ENCODE assay signal across 8 cellular contexts in genomic region chr17:83083368-83084201, GRCh38. TPM values are rescaled to one million over a fixed set of nuclear protein-coding genes. Genes with fewer than 3 reads are reported as not detected.
A peak's percentile ranks its signal among the peaks of the same experiment; 100 is the strongest.
DNase-seq lines count a peak whose midpoint lies in the region; ATAC-seq, FAIRE-seq and TF ChIP-seq lines count a peak whose summit lies in the region.

No MANE protein-coding gene starts in this region.

- H2AK5ac ChIP-seq in H1 (ENCODE audit: low read depth, low read length): peak overlapping the region; percentile 100

- no peaks in the 10 kb centered on the region for H3K9me3 Mint-ChIP-seq in nephron progenitor cell

- peak overlapping the region; percentile 48 for H2BK15ac ChIP-seq in H1 (ENCODE audit: low read length)

- H3K79me2 ChIP-seq in H1 (ENCODE audit: control insufficient read depth in 1 of 2, insufficient read depth in 2 of 2, low read length in 2 of 2): peaks cover 0 to 29% of the 10 kb centered on the region in 2 experiments; a peak in 2 of 4 replicates

- peak overlapping the region; percentile 100 for H2BK12ac ChIP-seq in H1 (ENCODE audit: low read depth, low read length)

- H2BK5ac ChIP-seq in H1 (ENCODE audit: low read depth, low read length): peak overlapping the region; percentile 98

- no peak overlapping the region for H2BK120ac ChIP-seq in H1 (replicated peaks; ENCODE audit: low read depth, low read length)

- H3K9me3 ChIP-seq in H1 (ENCODE audit: insufficient read depth in 2 of 2, low read depth in 1 of 2, low read length in 1 of 2): no peaks in the 10 kb centered on the region
- no peaks in the 10 kb centered on the region for H3K9me3 ChIP-seq in upper lobe of right lung

- no peak for TF ChIP-seq POLR2A in H1 (IDR thresholded peaks at IDR 0.05; ENCODE audit: control extremely low read depth in 1 of 2, low read depth in 2 of 2, low read length in 2 of 2)

- H3K56ac ChIP-seq in H1 (replicated peaks; ENCODE audit: insufficient read length, low read depth, low read length): no peak overlapping the region

- H4K20me1 ChIP-seq in H1 (replicated peaks in 1 of 2; ENCODE audit: control insufficient read depth in 1 of 2, insufficient read depth in 2 of 2, low read length in 2 of 2): peaks cover 11 to 17% of the 10 kb centered on the region in 2 experiments

- H3K4me1 Mint-ChIP-seq in nephron progenitor cell: peaks cover 48% of the 10 kb centered on the region

- H3K27me3 Mint-ChIP-seq in nephron progenitor cell (ENCODE audit: low read depth, poor library complexity): peaks cover 26% of the 10 kb centered on the region

- POLR2A ChIA-PET in H1 (lab: Charles Lee; ENCODE audit: partially characterized antibody): interaction anchor here (0.6 to 2.4 kb wide), 9 partner anchors 8 to 186 kb away, joined by 3 to 7 read pairs (median 4); no protein-coding TSS in a partner anchor

- H3K4me2 ChIP-seq in H1 (ENCODE audit: insufficient read depth in 1 of 2, low read depth in 2 of 2, low read length in 2 of 2): peak overlapping the region; percentile 22 to 66; a peak in 3 of 4 replicates

- H3K36me3 Mint-ChIP-seq in nephron progenitor cell (ENCODE audit: low read depth): no peaks in the 10 kb centered on the region

- TF ChIP-seq CTCF in H1 (IDR thresholded peaks at IDR 0.05; ENCODE audit: control extremely low read depth in 1 of 3, insufficient read depth in 1 of 3, low read depth in 1 of 3, low read length in 3 of 3) (no peak), nephron progenitor cell (IDR thresholded peaks at IDR 0.05) (no peak), upper lobe of right lung (IDR thresholded peaks at IDR 0.05) (no peak)

- no peak overlapping the region for H2AFZ ChIP-seq in H1 (ENCODE audit: low read length)

- DNase-seq in HT1080 (ENCODE audit: low read depth): peak; percentile 82
- peak; percentile 37 for DNase-seq in activated CD4-positive, alpha-beta T cell treated with anti-CD3 and anti-CD28 coated beads, Interleukin-2, amount 50 U/mL, for 1 hour
- peak in 1 of 2 experiments; percentile 56 for DNase-seq in H1 (ENCODE audit: low read depth in 1 of 2, low spot score in 2 of 2)
- DNase-seq in nephron progenitor cell: no peak
- DNase-seq in upper lobe of right lung: no peak
- DNase-seq in NCI-H82 treated with DMSO at 0.1 percent for 48 hours (lab: John Stamatoyannopoulos, UW; ENCODE audit: unreplicated experiment): no peak
- DNase-seq in cerebellum (ENCODE audit: low spot score): no peak

- peak; percentile 32 for FAIRE-seq in H1 (lab: Jason Lieb, UNC)

- no peak overlapping the region; a peak in 1 of 8 replicates for H3K4me3 ChIP-seq in H1 (ENCODE audit: extremely low read depth in 1 of 4, insufficient read depth in 2 of 4, low read depth in 3 of 4, low read length in 4 of 4)
- peak overlapping the region; percentile 8 for H3K4me3 ChIP-seq in upper lobe of right lung

- H2BK20ac ChIP-seq in H1 (ENCODE audit: low read length): peak overlapping the region; percentile 99; the same call in 1 of the 2 replicates

- H3K27ac ChIP-seq in H1 (ENCODE audit: low read depth, low read length) (peak overlapping the region; percentile 60; the same call in 1 of the 2 replicates), upper lobe of right lung (peak overlapping the region; percentile 60)

- no peaks in the 10 kb centered on the region for H3K36me3 ChIP-seq in H1 (ENCODE audit: control insufficient read depth in 2 of 4, insufficient read depth in 4 of 4, low read length in 3 of 4)
- H3K36me3 ChIP-seq in upper lobe of right lung: peaks cover 24% of the 10 kb centered on the region

- peaks cover 10% of the 10 kb centered on the region; the same call in 1 of the 2 replicates for H3K79me1 ChIP-seq in H1 (ENCODE audit: low read depth, low read length)

- H3K27me3 ChIP-seq in H1 (replicated peaks in 1 of 4; ENCODE audit: control insufficient read depth in 3 of 4, extremely low read depth in 1 of 4, insufficient read depth in 3 of 4, low read length in 3 of 4): peaks cover 1 to 24% (median 16%) of the 10 kb centered on the region in 4 experiments; a peak in 6 of 7 replicates
- H3K27me3 ChIP-seq in upper lobe of right lung: no peaks in the 10 kb centered on the region

- CTCF ChIA-PET in H1 (lab: Charles Lee; ENCODE audit: partially characterized antibody): interaction anchor here (0.5 to 1.6 kb wide), 4 partner anchors 10 to 635 kb away, joined by 3 to 8 read pairs (median 3); no protein-coding TSS in a partner anchor

- no peak overlapping the region for H3K14ac ChIP-seq in H1 (ENCODE audit: insufficient read length)

- peak overlapping the region; percentile 42 for H3K27ac Mint-ChIP-seq in nephron progenitor cell

- ATAC-seq in upper lobe of right lung (no peak), GM18907 (IDR thresholded peaks at IDR 0.05; ENCODE audit: unreplicated experiment) (no peak)

- peak overlapping the region in 2 of 4 experiments; percentile 35 to 45; a peak in 4 of 7 replicates for H3K9ac ChIP-seq in H1 (replicated peaks in 1 of 4; ENCODE audit: extremely low read depth in 1 of 4, low read depth in 3 of 4, low read length in 3 of 4)

- peak overlapping the region; percentile 20 for H4K5ac ChIP-seq in H1 (ENCODE audit: insufficient read length, low read depth, low read length)

- peak overlapping the region; percentile 75 for H3K18ac ChIP-seq in H1 (ENCODE audit: extremely low read depth, low read length)

- H4K8ac ChIP-seq in H1 (ENCODE audit: extremely low read depth, insufficient read depth, low read length): peak overlapping the region; percentile 84; the same call in 1 of the 2 replicates

- intact Hi-C loops in upper lobe of right lung (cut with DNase I): no loop called here

- H3K4ac ChIP-seq in H1 (replicated peaks; ENCODE audit: insufficient read length, low read depth, low read length): peak overlapping the region; percentile 48

- H4K91ac ChIP-seq in H1 (replicated peaks; ENCODE audit: insufficient read length, low read length): peak overlapping the region; percentile 92

- peak overlapping the region; percentile 75 for H3K4me3 Mint-ChIP-seq in nephron progenitor cell

- H3K23ac ChIP-seq in H1 (ENCODE audit: insufficient read length): no peak overlapping the region

- TF ChIP-seq EP300 in H1 (IDR thresholded peaks at IDR 0.05; ENCODE audit: borderline replicate concordance in 1 of 2, low read depth in 2 of 2, low read length in 2 of 2): no peak

- WGBS in H1 (ENCODE audit: extremely low coverage in 1 of 2, insufficient coverage in 1 of 2, insufficient read length in 1 of 2, insufficient replicate concordance in 2 of 2, low coverage in 1 of 2, low lambda C conversion rate in 2 of 2, missing lambda C conversion rate in 1 of 2), 2 experiments: 52% methylated on average over 24 of the region's 25 CpGs; no CpG with 5 or more reads in 1 of the 2 experiments

- peaks cover 3% of the 10 kb centered on the region; the same call in 1 of the 2 replicates for H3K23me2 ChIP-seq in H1 (ENCODE audit: low read depth, low read length)

- H3K4me1 ChIP-seq in H1 (replicated peaks in 1 of 4; ENCODE audit: control insufficient read depth in 3 of 4, insufficient read depth in 4 of 4, low read length in 3 of 4): peaks cover 7 to 36% (median 22%) of the 10 kb centered on the region in 4 experiments
- H3K4me1 ChIP-seq in upper lobe of right lung: peaks cover 62% of the 10 kb centered on the region

- no peak for TF ChIP-seq RAD21 in H1 (IDR thresholded peaks at IDR 0.05 in 1 of 2, conservative IDR thresholded peaks at IDR 0.05 in 1 of 2; ENCODE audit: low read depth in 2 of 2, low read length in 2 of 2)

TF ChIP-seq in H1, 55 proteins besides CTCF, POLR2A, EP300 and RAD21:
- peak; percentile 86 for TF ChIP-seq CREB1 (IDR thresholded peaks at IDR 0.05)
- peak; percentile 80 for TF ChIP-seq SP1 (IDR thresholded peaks at IDR 0.05; ENCODE audit: low read depth, low read length)
- TF ChIP-seq KDM5A (IDR thresholded peaks at IDR 0.05; ENCODE audit: low read length): no peak
- peak; percentile 81 for TF ChIP-seq TEAD4 (IDR thresholded peaks at IDR 0.05; ENCODE audit: low read depth, low read length)
- no peak for TF ChIP-seq EGR1 (IDR thresholded peaks at IDR 0.05; ENCODE audit: borderline replicate concordance, low read depth, low read length)
- TF ChIP-seq RBBP5 (IDR thresholded peaks at IDR 0.05; ENCODE audit: borderline replicate concordance, low read depth, low read length): no peak
- TF ChIP-seq JUND (IDR thresholded peaks at IDR 0.05; ENCODE audit: low read length): peak; percentile 82
- TF ChIP-seq SAP30 (IDR thresholded peaks at IDR 0.05; ENCODE audit: insufficient read depth, insufficient replicate concordance, low read length): no peak
- TF ChIP-seq SUZ12 (IDR thresholded peaks at IDR 0.05; ENCODE audit: low read length): no peak
- TF ChIP-seq ASH2L (IDR thresholded peaks at IDR 0.05; ENCODE audit: low read length): peak; percentile 53
- no peak for TF ChIP-seq SRF (IDR thresholded peaks at IDR 0.05; ENCODE audit: low read depth, low read length)
- peak; percentile 30; the same call in 1 of the 2 replicates for TF ChIP-seq TAF1 (IDR thresholded peaks at IDR 0.05; ENCODE audit: low read depth, low read length)
- TF ChIP-seq POLR2AphosphoS5 (IDR thresholded peaks at IDR 0.05; ENCODE audit: low read depth, low read length): 0 out of 2 replicates have a peak, but pooled peaks have one; percentile 28
- TF ChIP-seq MAFK (IDR thresholded peaks at IDR 0.05; ENCODE audit: low read depth, low read length): no peak
TF ChIP-seq in H1: peak in this region for 7.

RNA-seq across cellular contexts. Expression of gene METRNL, which starts 4.2 kb away (rescaled TPM):
- total RNA-seq in HT1080 (2014; rRNA removed; shearing (Covaris generic)): 43.6 and 53.3 TPM in 2 replicates
- 54.6 and 67.2 TPM in 2 replicates for polyA plus RNA-seq in HT1080 (2015; cell fraction: cytosol; rRNA removed)
- 31.9 and 34.8 TPM in 2 replicates for polyA plus RNA-seq in HT1080 (2015; cell fraction: nucleus; rRNA removed)
- 13.9 and 14.2 TPM in 2 replicates for total RNA-seq in H1 (2021; fragmentation: NEBNext Ultra II Directional; extraction: Animal tissue kit (Norgen Biotek cat#: 25700))
- polyA plus RNA-seq in H1 (2011; rRNA removed): 13.9 and 26.0 TPM in 2 replicates
- 16.2 TPM for polyA plus RNA-seq in H1 (2011; cell fraction: cytosol; rRNA removed)
- polyA plus RNA-seq in H1 (2011; cell fraction: nucleus; rRNA removed): 27.6 TPM
- polyA plus RNA-seq in H1 (2012, experiment 1 of 2): 5.7 to 17.3 TPM (median 16.0 TPM) in 4 replicates
- 8.4 TPM for polyA plus RNA-seq in H1 (2012, experiment 2 of 2)
- 10.6 TPM for polyA plus RNA-seq in H1 (2013, experiment 1 of 2)
- polyA plus RNA-seq in H1 (2013, experiment 2 of 2): 10.9 TPM
- 5.7 and 6.2 TPM in 2 replicates for polyA minus RNA-seq in H1 (2011; rRNA and poly(A)+ RNA removed)
- 16.7 TPM for polyA minus RNA-seq in H1 (2011; cell fraction: cytosol; rRNA and poly(A)+ RNA removed)
- polyA minus RNA-seq in H1 (2011; cell fraction: nucleus; rRNA and poly(A)+ RNA removed): 12.1 TPM
- 79.9 TPM for total RNA-seq in upper lobe of right lung
- 14.2 TPM for total RNA-seq in cerebellum

Comparison
In these comparisons a context has a peak if more than half of its experiments do, and no peak if none do; other contexts are left out.
1. DNase-seq: peak in HT1080 (single experiment) and activated CD4-positive, alpha-beta T cell treated with anti-CD3 and anti-CD28 coated beads, Interleukin-2, amount 50 U/mL, for 1 hour (single experiment); none in nephron progenitor cell (single experiment), upper lobe of right lung (single experiment), NCI-H82 treated with DMSO at 0.1 percent for 48 hours (single experiment) and cerebellum (single experiment).